ENCODE assay signal across 18 cellular contexts in the genomic region with DNA sequence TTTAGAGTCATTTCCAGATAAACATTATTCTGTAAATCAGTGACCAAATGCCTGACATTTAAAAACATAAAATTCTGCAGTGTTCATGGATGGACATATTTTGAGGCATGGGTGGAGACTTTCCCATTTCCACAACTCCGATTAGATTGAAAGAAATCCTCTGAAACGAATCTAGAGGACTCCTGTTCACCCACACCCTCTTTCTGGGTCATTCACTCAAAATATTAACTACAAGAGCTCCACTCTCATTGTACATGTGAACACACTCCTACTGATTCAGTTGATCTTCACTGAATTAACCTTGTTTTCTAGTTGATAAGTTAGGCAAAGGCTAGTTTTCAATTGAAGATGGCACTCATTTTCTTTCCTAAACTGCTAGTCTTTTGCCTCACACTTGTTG. TPM values are rescaled to one million over a fixed set of nuclear protein-coding genes. Genes with fewer than 3 reads are reported as not detected.
DNase-seq lines count a peak whose midpoint lies in the region; ATAC-seq and TF ChIP-seq lines count a peak whose summit lies in the region.
"Had no signal": no experiment of that assay in that cellular context is flagged by ENCODE, and none has a peak within 500 bp of the region (broad histone marks: within the 10 kb centered on the region; RNA-seq: fewer than 3 reads in every experiment).

No MANE protein-coding gene starts in this region.

- 0 out of 2 replicates have a peak overlapping the region, but pooled peaks have one; percentile 33 for H3K4me2 ChIP-seq in HCT116 (ENCODE audit: low read length)
- H3K4me2 ChIP-seq in neural progenitor cell: no peak overlapping the region

- H3K4me1 ChIP-seq in CD4-positive, CD25-positive, alpha-beta regulatory T cell (ENCODE audit: control insufficient read depth, insufficient read depth, low read length, poor library complexity, severe bottlenecking): peaks cover 68% of the 10 kb centered on the region
- peaks cover 6 to 12% of the 10 kb centered on the region in 2 experiments; a peak in 2 of 4 replicates for H3K4me1 ChIP-seq in HCT116 (ENCODE audit: control insufficient read depth in 1 of 2, insufficient read depth in 2 of 2, low read length in 2 of 2)
- peaks cover 5% of the 10 kb centered on the region for H3K4me1 ChIP-seq in neural progenitor cell

- RAD21 ChIA-PET in HCT116 (lab: Charles Lee; ENCODE audit: low non-redundant PET in 1 of 2, low total read pairs in 2 of 2, uncharacterized antibody in 2 of 2, unreplicated experiment in 2 of 2): no interaction called here

- H3K9me3 Mint-ChIP-seq in CD4-positive, CD25-positive, alpha-beta regulatory T cell: peaks cover 0 to 4% (median 0%) of the 10 kb centered on the region in 7 donors
- H3K9me3 Mint-ChIP-seq in activated CD4-positive, alpha-beta memory T cell treated with anti-CD3 and anti-CD28 coated beads for 36 hours: no peaks in the 10 kb centered on the region
- no peaks in the 10 kb centered on the region for H3K9me3 Mint-ChIP-seq in naive B cell
- H3K9me3 Mint-ChIP-seq in neural progenitor cell: no peaks in the 10 kb centered on the region
- H3K9me3 Mint-ChIP-seq: WTC11 had no signal

- no peaks in the 10 kb centered on the region for H3F3A ChIP-seq in neural progenitor cell (ENCODE audit: low read depth)

- DNase-seq in CD4-positive, CD25-positive, alpha-beta regulatory T cell: no peak
- DNase-seq in HCT116 (ENCODE audit: low read depth, low spot score) (no peak), naive B cell (no peak), NCI-H69 (lab: John Stamatoyannopoulos, UW) (no peak), neural progenitor cell (ENCODE audit: low spot score) (no peak), T1000 (lab: John Stamatoyannopoulos, UW) (no peak), left cardiac atrium (no peak)
- no peak for DNase-seq in activated CD4-positive, alpha-beta memory T cell treated with anti-CD3 and anti-CD28 coated beads for 36 hours
- DNase-seq: activated T-cell treated with anti-CD3 and anti-CD28 coated beads, Interleukin-2, amount 50 U/mL, for 1 hour; amygdala; DND-41; NCI-H1694; stimulated activated CD4-positive, alpha-beta T cell treated with anti-CD3 and anti-CD28 coated beads, Interleukin-4, amount 100 ng/mL, for 1 hour had no signal

- TF ChIP-seq CTCF in HCT116 (IDR thresholded peaks at IDR 0.05 in 2 of 3, conservative IDR thresholded peaks at IDR 0.05 in 1 of 3; ENCODE audit: borderline replicate concordance in 1 of 3, insufficient read depth in 1 of 3, low read depth in 2 of 3, low read length in 2 of 3) (no peak), neural progenitor cell (IDR thresholded peaks at IDR 0.05) (no peak)

- peaks cover 20% of the 10 kb centered on the region for H3K36me3 ChIP-seq in CD4-positive, CD25-positive, alpha-beta regulatory T cell (ENCODE audit: control insufficient read depth, insufficient read depth, low read length)
- H3K36me3 ChIP-seq in HCT116 (ENCODE audit: control insufficient read depth in 1 of 2, insufficient read depth in 2 of 2, low read length in 2 of 2) (no peaks in the 10 kb centered on the region), neural progenitor cell (no peaks in the 10 kb centered on the region)
- H3K36me3 ChIP-seq: neutrophil had no signal

- CTCF ChIA-PET in HCT116 (lab: Charles Lee): no interaction called here
- CTCF ChIA-PET in activated CD4-positive, alpha-beta memory T cell treated with anti-CD3 and anti-CD28 coated beads for 36 hours (lab: Charles Lee): interaction anchor here (0.9 to 1.4 kb wide), 2 partner anchors 11 to 53 kb away, joined by 3 to 4 read pairs; no protein-coding TSS in a partner anchor

- BruUV-seq in HCT116 (replicated peaks; lab: Mats Ljungman, UMichigan): no TSS peak

- no peaks in the 10 kb centered on the region for H3K9me2 ChIP-seq in HCT116 (ENCODE audit: insufficient read depth)

- peak overlapping the region; percentile 88 to 97 (median 89) for H3K27ac Mint-ChIP-seq in CD4-positive, CD25-positive, alpha-beta regulatory T cell
- H3K27ac Mint-ChIP-seq in activated CD4-positive, alpha-beta memory T cell treated with anti-CD3 and anti-CD28 coated beads for 36 hours: peak overlapping the region; percentile 78
- H3K27ac Mint-ChIP-seq in naive B cell (peak overlapping the region; percentile 21 to 93 (median 84)), neural progenitor cell (no peak overlapping the region)
- H3K27ac Mint-ChIP-seq: WTC11 had no signal

- POLR2A ChIA-PET in HCT116 (lab: Charles Lee): no interaction called here
- POLR2A ChIA-PET in activated CD4-positive, alpha-beta memory T cell treated with anti-CD3 and anti-CD28 coated beads for 36 hours (lab: Charles Lee): interaction anchor here (1.9 kb wide), 1 partner anchor 20 kb away, joined by 7 read pairs; no protein-coding TSS in a partner anchor

- H3K4me3 Mint-ChIP-seq in CD4-positive, CD25-positive, alpha-beta regulatory T cell: peak overlapping the region in 3 of 4 donors; percentile 53 to 70 (median 66)
- H3K4me3 Mint-ChIP-seq in activated CD4-positive, alpha-beta memory T cell treated with anti-CD3 and anti-CD28 coated beads for 36 hours: no peak overlapping the region
- H3K4me3 Mint-ChIP-seq in naive B cell: peak overlapping the region in 4 of 8 donors; percentile 23 to 57 (median 36)
- H3K4me3 Mint-ChIP-seq in neural progenitor cell: no peak overlapping the region
- H3K4me3 Mint-ChIP-seq: WTC11 had no signal

- H3K27me3 ChIP-seq in CD4-positive, CD25-positive, alpha-beta regulatory T cell (ENCODE audit: control insufficient read depth, insufficient read depth, low read length): no peaks in the 10 kb centered on the region
- no peaks in the 10 kb centered on the region for H3K27me3 ChIP-seq in HCT116 (ENCODE audit: insufficient read depth, low read length)
- H3K27me3 ChIP-seq in neural progenitor cell: no peaks in the 10 kb centered on the region

- no peak for ATAC-seq in CD4-positive, CD25-positive, alpha-beta regulatory T cell (ENCODE audit: low read depth in 2 of 2)
- no peak for ATAC-seq in HCT116
- ATAC-seq in naive B cell (ENCODE audit: low read depth in 2 of 2): no peak
- no peak for ATAC-seq in left cardiac atrium
- ATAC-seq: sciatic nerve, WTC11 had no signal

- H3K36me3 Mint-ChIP-seq in CD4-positive, CD25-positive, alpha-beta regulatory T cell: peaks cover 33% of the 10 kb centered on the region
- peaks cover 31% of the 10 kb centered on the region for H3K36me3 Mint-ChIP-seq in activated CD4-positive, alpha-beta memory T cell treated with anti-CD3 and anti-CD28 coated beads for 36 hours
- H3K36me3 Mint-ChIP-seq in naive B cell (peaks cover 41 to 46% of the 10 kb centered on the region in 2 donors), neural progenitor cell (no peaks in the 10 kb centered on the region)
- H3K36me3 Mint-ChIP-seq: WTC11 had no signal

- intact Hi-C loops in HCT116 (cut with micrococcal nuclease) (no loop called here), left cardiac atrium (cut with DNase I) (no loop called here)
- intact Hi-C loops in activated CD4-positive, alpha-beta memory T cell treated with anti-CD3 and anti-CD28 coated beads for 36 hours (cut with micrococcal nuclease): no loop called here

- H3K27me3 Mint-ChIP-seq in CD4-positive, CD25-positive, alpha-beta regulatory T cell: no peaks in the 10 kb centered on the region
- H3K27me3 Mint-ChIP-seq in activated CD4-positive, alpha-beta memory T cell treated with anti-CD3 and anti-CD28 coated beads for 36 hours: no peaks in the 10 kb centered on the region
- H3K27me3 Mint-ChIP-seq in naive B cell: no peaks in the 10 kb centered on the region
- H3K27me3 Mint-ChIP-seq in neural progenitor cell (ENCODE audit: insufficient read depth, low read depth): no peaks in the 10 kb centered on the region

- no peaks in the 10 kb centered on the region for H3K79me2 ChIP-seq in HCT116 (ENCODE audit: insufficient read depth, low read length)
- H3K79me2 ChIP-seq in neural progenitor cell (ENCODE audit: low read depth): no peaks in the 10 kb centered on the region

- H3K9ac ChIP-seq in HCT116 (ENCODE audit: low read length) (no peak overlapping the region), neural progenitor cell (no peak overlapping the region)

- H3K27ac ChIP-seq in CD4-positive, CD25-positive, alpha-beta regulatory T cell (ENCODE audit: insufficient read depth, low read length, poor library complexity, severe bottlenecking): peak overlapping the region; percentile 86
- H3K27ac ChIP-seq in HCT116 (ENCODE audit: low read depth, low read length) (no peak overlapping the region), neural progenitor cell (no peak overlapping the region)
- H3K27ac ChIP-seq: neutrophil had no signal

- no peaks in the 10 kb centered on the region for H3K9me3 ChIP-seq in CD4-positive, CD25-positive, alpha-beta regulatory T cell (ENCODE audit: control insufficient read depth in 2 of 2, low read length in 2 of 2)
- H3K9me3 ChIP-seq in HCT116 (ENCODE audit: control insufficient read depth in 1 of 2, insufficient read depth in 1 of 2, low read depth in 1 of 2, low read length in 2 of 2): no peaks in the 10 kb centered on the region
- no peaks in the 10 kb centered on the region for H3K9me3 ChIP-seq in neural progenitor cell (ENCODE audit: low read depth)
- H3K9me3 ChIP-seq: neutrophil had no signal

- TF ChIP-seq RAD21 in HCT116 (IDR thresholded peaks at IDR 0.05; ENCODE audit: low read depth): no peak

- H4K20me1 ChIP-seq in HCT116 (ENCODE audit: insufficient read depth) (no peaks in the 10 kb centered on the region), neural progenitor cell (ENCODE audit: low read depth) (no peaks in the 10 kb centered on the region)

- H2AFZ ChIP-seq in HCT116 (ENCODE audit: low read depth, low read length, poor library complexity, severe bottlenecking): peak overlapping the region; percentile 42
- no peak overlapping the region for H2AFZ ChIP-seq in neural progenitor cell (replicated peaks)

- no peak for TF ChIP-seq POLR2A in HCT116 (IDR thresholded peaks at IDR 0.05; ENCODE audit: borderline replicate concordance, extremely low read depth, insufficient read depth, insufficient read length)

- peak overlapping the region; percentile 57 for H3K4me3 ChIP-seq in CD4-positive, CD25-positive, alpha-beta regulatory T cell (ENCODE audit: low read depth, low read length)
- H3K4me3 ChIP-seq in HCT116 (replicated peaks in 1 of 2; ENCODE audit: low read depth in 1 of 2, low read length in 2 of 2): no peak overlapping the region
- no peak overlapping the region for H3K4me3 ChIP-seq in neural progenitor cell

- peaks cover 32 to 83% (median 62%) of the 10 kb centered on the region in 4 donors for H3K4me1 Mint-ChIP-seq in CD4-positive, CD25-positive, alpha-beta regulatory T cell
- peaks cover 74% of the 10 kb centered on the region for H3K4me1 Mint-ChIP-seq in activated CD4-positive, alpha-beta memory T cell treated with anti-CD3 and anti-CD28 coated beads for 36 hours (ENCODE audit: low read depth)
- H3K4me1 Mint-ChIP-seq in naive B cell (peaks cover 57 to 86% (median 69%) of the 10 kb centered on the region in 3 donors), neural progenitor cell (no peaks in the 10 kb centered on the region)

RNA-seq across cellular contexts. Expression of a gene that starts 44.1 kb away (rescaled TPM):
- total RNA-seq in CD4-positive, CD25-positive, alpha-beta regulatory T cell: not detected
- not detected for polyA plus RNA-seq in CD4-positive, CD25-positive, alpha-beta regulatory T cell
- total RNA-seq in HCT116 (2021; ENCODE audit: unreplicated experiment) (51.9 TPM), neural progenitor cell (ENCODE audit: low replicate concordance) (6.0 and 8.0 TPM in 2 replicates), left cardiac atrium (1 to 10 TPM; 1.3 to 2.5 TPM)
- polyA plus RNA-seq in HCT116 (2012): 67.5 and 67.9 TPM in 2 replicates
- total RNA-seq in activated CD4-positive, alpha-beta memory T cell treated with anti-CD3 and anti-CD28 coated beads for 36 hours: 1 to 10 TPM in 1 of 2 experiments, under 1 TPM in 1; 0.34 to 1.2 TPM
- polyA plus RNA-seq in naive B cell (ENCODE audit: low read depth in 6 of 6): under 1 TPM in 3 of 6 donors, not detected in 3; 0.23 to 0.65 (median 0.29) TPM
- total RNA-seq: cerebellum, frontal cortex had no signal

RNA-seq across cellular contexts. Expression of a gene that starts 51.5 kb away (rescaled TPM):
- 44.1 TPM for total RNA-seq in CD4-positive, CD25-positive, alpha-beta regulatory T cell
- 100 to 1,000 TPM in 3 of 4 donors, 10 to 100 TPM in 1; 93.5 to 158 (median 127) TPM for polyA plus RNA-seq in CD4-positive, CD25-positive, alpha-beta regulatory T cell
- 73.9 TPM for total RNA-seq in HCT116 (2021; ENCODE audit: unreplicated experiment)
- polyA plus RNA-seq in HCT116 (2012): 96.7 and 109 TPM in 2 replicates
- 10 to 100 TPM; 41.0 to 43.8 TPM for total RNA-seq in activated CD4-positive, alpha-beta memory T cell treated with anti-CD3 and anti-CD28 coated beads for 36 hours
- polyA plus RNA-seq in naive B cell (ENCODE audit: low read depth in 6 of 6): 100 to 1,000 TPM in 5 of 6 donors, 10 to 100 TPM in 1; 99.3 to 135 (median 123) TPM
- total RNA-seq in neural progenitor cell (ENCODE audit: low replicate concordance): 20.1 and 27.6 TPM in 2 replicates
- total RNA-seq in left cardiac atrium: 10 to 100 TPM; 48.7 to 55.3 TPM

Comparison
In these comparisons a context has a peak if more than half of its experiments do, and no peak if none do; other contexts are left out.
1. H3K4me3 Mint-ChIP-seq: peak in CD4-positive, CD25-positive, alpha-beta regulatory T cell (3 of 4); none in activated CD4-positive, alpha-beta memory T cell treated with anti-CD3 and anti-CD28 coated beads for 36 hours (single experiment) and neural progenitor cell (single experiment).